ENCODE assay signal across 16 cellular contexts in the genomic region with DNA sequence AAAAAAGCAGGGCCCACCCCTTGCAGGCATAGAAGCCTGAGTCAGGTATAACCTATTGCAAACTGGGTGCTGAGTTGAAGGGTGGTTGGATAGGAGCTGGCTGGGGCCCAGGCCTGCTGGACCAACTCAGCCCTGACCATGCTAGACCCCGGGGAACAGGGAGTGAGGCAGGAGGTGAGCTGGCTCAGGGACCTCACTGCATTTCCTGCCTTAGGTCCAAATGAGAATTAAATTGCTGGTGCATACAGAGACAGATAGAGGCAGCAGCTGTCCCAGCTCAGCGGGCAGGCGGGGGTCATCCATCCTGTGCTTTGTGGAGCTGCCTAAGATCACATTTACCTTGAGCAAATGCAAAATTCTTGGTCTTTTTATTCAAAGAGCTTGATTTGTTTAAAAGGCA.
"Had no signal": no experiment of that assay in that cellular context is flagged by ENCODE, and none has a peak within 500 bp of the region (broad histone marks: within the 10 kb centered on the region; RNA-seq: fewer than 3 reads in every experiment).

No MANE protein-coding gene starts in this region.

- H3K27me3 ChIP-seq: cardiac muscle cell, gastrocnemius medialis, ovary, uterus had no signal

- H3K36me3 ChIP-seq: cardiac muscle cell, gastrocnemius medialis, heart right ventricle, ovary, uterus had no signal

- DNase-seq: activated CD4-positive, alpha-beta T cell treated with anti-CD3 and anti-CD28 coated beads for 4 hours; activated CD8-positive, alpha-beta memory T cell treated with anti-CD3 and anti-CD28 coated beads, Interleukin-2, amount 50 U/mL, for 4 hours; activated CD8-positive, alpha-beta T cell treated with anti-CD3 and anti-CD28 coated beads for 36 hours; activated gamma-delta T cell treated with Interleukin-2 at 50 U/mL for 16 hours; activated T-cell treated with anti-CD3 and anti-CD28 coated beads, Interleukin-2, amount 50 U/mL, for 72 hours; effector memory CD8-positive, alpha-beta T cell; gastrocnemius medialis; heart right ventricle; ovary; stimulated activated CD4-positive, alpha-beta T cell treated with anti-CD3 and anti-CD28 coated beads, Interleukin-4, amount 100 ng/mL, for 1 hour; stimulated activated naive CD8-positive, alpha-beta T cell treated with anti-CD3 and anti-CD28 coated beads, Interleukin-15, amount 100 ng/mL, for 72 hours; T-helper 2 cell; uterus had no signal

- H3K9me3 ChIP-seq: gastrocnemius medialis, heart right ventricle, ovary, uterus had no signal

- H3K4me3 ChIP-seq: cardiac muscle cell, coronary artery, gastrocnemius medialis, heart right ventricle, ovary, uterus had no signal

- H3K4me1 ChIP-seq: gastrocnemius medialis, heart right ventricle, uterus had no signal

- H3K27ac ChIP-seq: cardiac muscle cell, coronary artery, epithelial cell of prostate, gastrocnemius medialis, heart right ventricle, ovary, uterus had no signal
